1 cellular context compared by ENCODE assay signal in the genomic region with DNA sequence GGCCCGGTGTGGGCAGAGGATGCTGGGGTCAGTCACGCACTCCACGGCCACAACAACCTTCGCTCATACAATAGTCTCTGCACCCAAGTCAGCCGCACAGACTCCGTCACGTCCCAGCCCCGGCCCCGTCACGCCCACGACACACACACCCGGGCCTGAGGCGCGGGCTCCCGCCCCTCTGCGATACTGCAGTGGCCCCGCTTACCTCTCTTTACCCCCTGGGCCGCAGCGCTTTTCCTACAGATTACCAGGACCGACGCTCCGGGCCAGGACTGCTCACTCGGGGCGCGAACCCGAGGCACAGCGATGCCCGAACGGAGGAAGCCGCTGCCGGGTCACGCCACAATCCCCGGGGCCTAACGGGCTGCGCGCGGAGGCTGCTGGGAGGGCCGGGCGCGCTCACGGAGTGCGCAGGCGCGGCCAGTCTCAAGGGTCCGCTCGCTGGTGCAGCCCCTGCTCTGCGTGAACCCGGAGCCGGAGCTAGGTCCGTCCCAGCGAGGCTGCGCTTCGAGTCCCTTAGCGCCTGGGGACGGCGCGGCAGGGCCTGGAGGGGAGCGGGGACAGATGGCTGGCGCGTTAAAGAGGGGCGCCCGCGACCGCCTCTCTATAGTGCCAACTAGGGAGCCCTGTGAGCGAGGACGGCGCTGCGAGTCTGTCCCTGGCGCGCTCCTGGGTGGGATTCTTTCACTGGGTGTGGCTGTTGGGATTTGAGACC.
TF ChIP-seq lines count a peak whose summit lies in the region.

A gene (minus strand): TSS at position 358 of the 715 bp plus-strand sequence. CDS start 8,855 bp downstream, outside the sequence.

TF ChIP-seq in SK-N-SH treated with all-trans-retinoic acid at 6 μM for 48 hours, 23 proteins besides CTCF, POLR2A, EP300 and RAD21 (continued from another document):
- TF ChIP-seq, protein P1, sequence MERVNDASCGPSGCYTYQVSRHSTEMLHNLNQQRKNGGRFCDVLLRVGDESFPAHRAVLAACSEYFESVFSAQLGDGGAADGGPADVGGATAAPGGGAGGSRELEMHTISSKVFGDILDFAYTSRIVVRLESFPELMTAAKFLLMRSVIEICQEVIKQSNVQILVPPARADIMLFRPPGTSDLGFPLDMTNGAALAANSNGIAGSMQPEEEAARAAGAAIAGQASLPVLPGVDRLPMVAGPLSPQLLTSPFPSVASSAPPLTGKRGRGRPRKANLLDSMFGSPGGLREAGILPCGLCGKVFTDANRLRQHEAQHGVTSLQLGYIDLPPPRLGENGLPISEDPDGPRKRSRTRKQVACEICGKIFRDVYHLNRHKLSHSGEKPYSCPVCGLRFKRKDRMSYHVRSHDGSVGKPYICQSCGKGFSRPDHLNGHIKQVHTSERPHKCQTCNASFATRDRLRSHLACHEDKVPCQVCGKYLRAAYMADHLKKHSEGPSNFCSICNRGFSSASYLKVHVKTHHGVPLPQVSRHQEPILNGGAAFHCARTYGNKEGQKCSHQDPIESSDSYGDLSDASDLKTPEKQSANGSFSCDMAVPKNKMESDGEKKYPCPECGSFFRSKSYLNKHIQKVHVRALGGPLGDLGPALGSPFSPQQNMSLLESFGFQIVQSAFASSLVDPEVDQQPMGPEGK (CRISPR knock-in tag; IDR thresholded peaks at IDR 0.05; ENCODE audit: borderline replicate concordance) = no peak
- TF ChIP-seq OSR1 (CRISPR knock-in tag; IDR thresholded peaks at IDR 0.05) = no peak
TF ChIP-seq in SK-N-SH treated with all-trans-retinoic acid at 6 μM for 48 hours: peak in this region for 2.
